ENCODE assay signal across 1 cellular context in genomic region chr14:60760648-60761364, GRCh38.
TF ChIP-seq lines count a peak whose summit lies in the region.

No MANE protein-coding gene starts in this region.

TF ChIP-seq in HepG2, 621 proteins besides CTCF, POLR2A, EP300 and RAD21:
- TF ChIP-seq ZFAT (CRISPR knock-in tag; conservative IDR thresholded peaks at IDR 0.05) = no peak
- peak; percentile 61 for TF ChIP-seq FOSL2 (CRISPR knock-in tag; IDR thresholded peaks at IDR 0.05)
- no peak for TF ChIP-seq ZNF383 (CRISPR knock-in tag; IDR thresholded peaks at IDR 0.05; ENCODE audit: borderline replicate concordance)
- TF ChIP-seq ONECUT2 (CRISPR knock-in tag; IDR thresholded peaks at IDR 0.05) = peak; percentile 50; the same call in 1 of the 2 replicates
- TF ChIP-seq POGZ (CRISPR knock-in tag; IDR thresholded peaks at IDR 0.05) = 0 out of 2 replicates have a peak, but pooled peaks have one; percentile 17
- TF ChIP-seq ZEB1 (IDR thresholded peaks at IDR 0.05; ENCODE audit: insufficient replicate concordance, low read depth) = peak; percentile 76
- TF ChIP-seq SOX6 (IDR thresholded peaks at IDR 0.05) = no peak
- 0 out of 2 replicates have a peak, but pooled peaks have one; percentile 26 for TF ChIP-seq SOX6 (CRISPR knock-in tag; IDR thresholded peaks at IDR 0.05)
- TF ChIP-seq KLF12 (CRISPR knock-in tag; IDR thresholded peaks at IDR 0.05; ENCODE audit: borderline replicate concordance) = no peak
- no peak for TF ChIP-seq SKI (IDR thresholded peaks at IDR 0.05; ENCODE audit: partially characterized antibody)
- TF ChIP-seq HMGA1 (CRISPR knock-in tag; conservative IDR thresholded peaks at IDR 0.05) = no peak
TF ChIP-seq in HepG2: peak in this region for 5.
